16 cellular contexts compared by ENCODE assay signal in the genomic region with DNA sequence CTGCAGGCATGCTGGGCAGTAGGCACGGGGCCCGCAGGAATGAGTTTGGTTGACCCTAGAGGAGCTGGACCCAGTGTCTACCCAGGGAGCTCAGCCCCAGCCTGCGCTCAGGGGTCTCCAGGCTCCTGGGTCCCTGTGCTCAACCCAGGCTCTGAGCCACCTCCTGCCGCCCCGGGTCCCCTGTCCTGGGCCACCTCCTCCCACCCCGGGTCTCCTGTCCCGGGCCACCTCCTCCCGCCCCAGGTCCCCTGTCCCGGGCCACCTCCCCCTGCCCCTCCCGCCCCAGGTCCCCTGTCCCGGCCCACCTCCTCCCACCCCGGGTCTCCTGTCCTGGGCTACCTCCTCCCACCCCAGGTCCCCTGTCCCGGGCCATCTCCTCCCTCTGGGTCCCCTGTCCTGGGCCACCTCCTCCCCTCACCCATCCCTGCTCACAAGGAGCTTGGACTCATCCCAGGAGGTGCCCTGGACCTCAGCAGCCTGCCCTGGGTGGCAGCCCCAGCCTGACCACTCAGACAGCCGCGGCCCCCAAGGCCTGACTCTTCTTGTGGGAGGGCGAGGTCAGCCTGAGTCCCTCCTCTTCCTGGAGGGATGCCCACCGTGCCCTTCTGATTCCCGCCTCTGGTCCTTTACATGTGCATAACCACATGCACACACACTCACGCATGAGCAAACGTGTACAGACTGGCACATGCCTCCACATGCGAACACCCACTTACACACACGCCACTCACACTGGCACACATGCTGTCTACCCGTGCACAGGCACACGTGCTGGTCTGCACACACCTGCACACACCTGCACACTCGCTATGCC. TPM values are rescaled to one million over a fixed set of nuclear protein-coding genes. Genes with fewer than 3 reads are reported as not detected.
DNase-seq lines count a peak whose midpoint lies in the region; ATAC-seq and TF ChIP-seq lines count a peak whose summit lies in the region.
"Had no signal": no experiment of that assay in that cellular context is flagged by ENCODE, and none has a peak within 500 bp of the region (broad histone marks: within the 10 kb centered on the region; RNA-seq: fewer than 3 reads in every experiment).

No MANE protein-coding gene starts in this region.

- TF ChIP-seq POLR2A in testis (IDR thresholded peaks at IDR 0.05), result no peak

- no peak for TF ChIP-seq CTCF in mucosa of descending colon (IDR thresholded peaks at IDR 0.05)
- no peak for TF ChIP-seq CTCF in testis (IDR thresholded peaks at IDR 0.05)

- intact Hi-C loops in mucosa of descending colon (cut with DNase I, micrococcal nuclease), result no loop called here
- intact Hi-C loops in testis (cut with DNase I; ENCODE audit: low total_unique reads), result no loop called here

- H3K27ac Mint-ChIP-seq in stimulated activated naive CD8-positive, alpha-beta T cell treated with anti-CD3 and anti-CD28 coated beads, Interleukin-15, amount 100 ng/mL, for 72 hours, result no peak overlapping the region
- H3K27ac Mint-ChIP-seq: GM23338 had no signal

- peaks cover 9 to 13% of the 10 kb centered on the region in 2 donors for H3K9me3 Mint-ChIP-seq in stimulated activated naive CD8-positive, alpha-beta T cell treated with anti-CD3 and anti-CD28 coated beads, Interleukin-15, amount 100 ng/mL, for 72 hours

- WGBS in testis, 2 donors, result 91% methylated on average over 19 to 25 of the region's 25 CpGs

- peaks cover 19% of the 10 kb centered on the region for H3K4me1 ChIP-seq in mucosa of descending colon (ENCODE audit: low read depth)
- H3K4me1 ChIP-seq in testis, result peaks cover 40% of the 10 kb centered on the region

- H3K9me3 ChIP-seq in mucosa of descending colon (no peaks in the 10 kb centered on the region), testis (no peaks in the 10 kb centered on the region)
- H3K9me3 ChIP-seq: Peyer's patch had no signal

- ATAC-seq in stimulated activated naive CD8-positive, alpha-beta T cell treated with anti-CD3 and anti-CD28 coated beads, Interleukin-15, amount 100 ng/mL, for 72 hours, result peak; percentile 5
- ATAC-seq in stimulated activated naive CD8-positive, alpha-beta T cell treated with anti-CD3 and anti-CD28 coated beads, Interleukin-15, Interleukin-2, amounts not matched to agents 100 U/mL and 50 U/mL, for 24 hours, result no peak
- no peak for ATAC-seq in mucosa of descending colon
- ATAC-seq: GM23338, HCT116, K562 had no signal

- peaks cover 23% of the 10 kb centered on the region for H3K4me1 Mint-ChIP-seq in stimulated activated naive CD8-positive, alpha-beta T cell treated with anti-CD3 and anti-CD28 coated beads, Interleukin-15, amount 100 ng/mL, for 72 hours
- H3K4me1 Mint-ChIP-seq: GM23338 had no signal

- H3K36me3 ChIP-seq in mucosa of descending colon (ENCODE audit: low read depth), result no peaks in the 10 kb centered on the region
- H3K36me3 ChIP-seq in testis (ENCODE audit: low read depth, missing control alignments), result no peaks in the 10 kb centered on the region
- H3K36me3 ChIP-seq: Peyer's patch had no signal

- no peak for DNase-seq in stimulated activated naive CD8-positive, alpha-beta T cell treated with anti-CD3 and anti-CD28 coated beads, Interleukin-15, amount 100 ng/mL, for 72 hours
- no peak for DNase-seq in stimulated activated naive CD8-positive, alpha-beta T cell treated with anti-CD3 and anti-CD28 coated beads, Interleukin-15, Interleukin-2, amounts not matched to agents 100 U/mL and 50 U/mL, for 24 hours
- DNase-seq in mucosa of descending colon, result peak in 2 of 3 donors; percentile 24 to 49
- no peak for DNase-seq in HT-29 (ENCODE audit: low spot score)
- no peak for DNase-seq in testis
- DNase-seq: ACHN, C1 segment of cervical spinal cord, NCI-H1092 treated with DMSO at 0.1 percent for 48 hours, NCI-H146, NCI-H2029 treated with DMSO at 0.1 percent for 48 hours, NCI-H2171, NCI-H69, Peyer's patch had no signal

- no peaks in the 10 kb centered on the region for H3K27me3 Mint-ChIP-seq in stimulated activated naive CD8-positive, alpha-beta T cell treated with anti-CD3 and anti-CD28 coated beads, Interleukin-15, amount 100 ng/mL, for 72 hours

- H3K27me3 ChIP-seq in testis, result no peaks in the 10 kb centered on the region
- H3K27me3 ChIP-seq: Peyer's patch had no signal

- no peak overlapping the region for H3K4me3 ChIP-seq in mucosa of descending colon
- H3K4me3 ChIP-seq in testis, result no peak overlapping the region
- H3K4me3 ChIP-seq: GM23338, K562, Peyer's patch had no signal

- H3K27ac ChIP-seq in testis, result peak overlapping the region in 1 of 2 donors; percentile 24
- H3K27ac ChIP-seq: Peyer's patch had no signal

- no peak overlapping the region for H3K4me3 Mint-ChIP-seq in stimulated activated naive CD8-positive, alpha-beta T cell treated with anti-CD3 and anti-CD28 coated beads, Interleukin-15, amount 100 ng/mL, for 72 hours
- H3K4me3 Mint-ChIP-seq: GM23338 had no signal

RNA-seq across cellular contexts. Expression of a gene that starts 2.4 kb away (rescaled TPM):
- 10 to 100 TPM in 1 of 3 donors, 1 to 10 TPM in 2; 6.8 to 10.7 (median 7.6) TPM for total RNA-seq in mucosa of descending colon
- total RNA-seq in HT-29 (2014; rRNA removed; shearing (Covaris generic)), result 0.58 and 0.94 TPM in 2 replicates
- 10 to 100 TPM; 11.5 to 27.8 TPM for total RNA-seq in testis
- 27.1 TPM for polyA plus RNA-seq in testis (ENCODE audit: insufficient read depth, low read depth, low replicate concordance)
- total RNA-seq: K562 had no signal

RNA-seq across cellular contexts. Expression of a gene that starts 9.4 kb away (rescaled TPM):
- 10 to 100 TPM in 2 of 3 donors, 1 to 10 TPM in 1; 3.2 to 15.4 (median 10.4) TPM for total RNA-seq in mucosa of descending colon
- total RNA-seq in HT-29 (2014; rRNA removed; shearing (Covaris generic)), result 0.71 and 2.6 TPM in 2 replicates
- total RNA-seq in testis, result 1 to 10 TPM; 4.6 to 4.9 TPM
- polyA plus RNA-seq in testis (ENCODE audit: insufficient read depth, low read depth, low replicate concordance), result 4.6 TPM
- total RNA-seq: GM23338 had no signal
- polyA plus RNA-seq: GM23338 had no signal

RNA-seq across cellular contexts. Expression of a gene that starts 9.9 kb away (rescaled TPM):
- total RNA-seq in mucosa of descending colon (100 to 1,000 TPM; 127 to 197 (median 142) TPM), testis (100 to 1,000 TPM; 509 to 749 TPM)
- 379 and 389 TPM in 2 replicates for total RNA-seq in HT-29 (2014; rRNA removed; shearing (Covaris generic))
- 452 TPM for polyA plus RNA-seq in testis (ENCODE audit: insufficient read depth, low read depth, low replicate concordance)

RNA-seq across cellular contexts. Expression of a gene that starts 22.8 kb away (rescaled TPM):
- total RNA-seq in mucosa of descending colon (10 to 100 TPM in 2 of 3 donors, 1 to 10 TPM in 1; 2.5 to 45.4 (median 16.1) TPM), testis (1,000 to 10,000 TPM; 5,554 to 5,948 TPM)
- total RNA-seq in HT-29 (2014; rRNA removed; shearing (Covaris generic)), result not detected in 2 replicates
- polyA plus RNA-seq in testis (ENCODE audit: insufficient read depth, low read depth, low replicate concordance), result 4,976 TPM

RNA-seq across cellular contexts. Expression of a gene that starts 28.3 kb away (rescaled TPM):
- total RNA-seq in mucosa of descending colon, result under 1 TPM in 2 of 3 donors, not detected in 1; 0.17 to 0.76 TPM
- not detected in 2 replicates for total RNA-seq in HT-29 (2014; rRNA removed; shearing (Covaris generic))
- 100 to 1,000 TPM in 1 of 2 donors, 10 to 100 TPM in 1; 59.3 to 131 TPM for total RNA-seq in testis
- 17.5 TPM for polyA plus RNA-seq in testis (ENCODE audit: insufficient read depth, low read depth, low replicate concordance)
- total RNA-seq: GM23338 had no signal

Comparison
In these comparisons a context has a peak if more than half of its experiments do, and no peak if none do; other contexts are left out.
1. DNase-seq: peak in mucosa of descending colon (2 of 3); none in stimulated activated naive CD8-positive, alpha-beta T cell treated with anti-CD3 and anti-CD28 coated beads, Interleukin-15, amount 100 ng/mL, for 72 hours (0 of 2), stimulated activated naive CD8-positive, alpha-beta T cell treated with anti-CD3 and anti-CD28 coated beads, Interleukin-15, Interleukin-2, amounts not matched to agents 100 U/mL and 50 U/mL, for 24 hours (single experiment), HT-29 (single experiment) and testis (single experiment).